In the genomic region with DNA sequence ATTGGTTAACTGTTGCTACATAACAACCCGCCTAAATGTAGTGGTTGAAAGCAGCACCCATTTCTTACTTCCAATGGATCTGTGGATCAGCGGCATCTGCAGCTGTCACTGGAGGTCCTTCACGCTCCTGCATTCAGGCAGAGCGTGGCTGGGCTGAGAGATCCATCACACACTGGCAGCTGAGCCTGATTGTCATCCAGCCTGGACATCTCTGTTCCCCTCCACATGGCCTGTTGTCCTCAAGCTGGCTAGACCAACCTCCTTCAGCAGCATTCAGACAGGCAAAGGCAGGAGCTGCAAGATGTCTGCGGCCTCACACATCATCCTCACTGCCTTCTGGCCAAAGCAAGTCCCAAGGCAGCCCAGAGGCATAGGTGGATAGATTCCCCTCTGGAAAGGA, we compare ENCODE assay signal across 35 cellular contexts. TPM values are rescaled to one million over a fixed set of nuclear protein-coding genes. Genes with fewer than 3 reads are reported as not detected.
DNase-seq lines count a peak whose midpoint lies in the region; ATAC-seq and TF ChIP-seq lines count a peak whose summit lies in the region.
"Had no signal": no experiment of that assay in that cellular context is flagged by ENCODE, and none has a peak within 500 bp of the region (broad histone marks: within the 10 kb centered on the region; RNA-seq: fewer than 3 reads in every experiment).

No MANE protein-coding gene starts in this region.

- CTCF ChIA-PET in RWPE1 (lab: Yijun Ruan, JAX), result interaction anchor here (0.7 kb wide), 1 partner anchor 196 kb away, joined by 4 read pairs; no protein-coding TSS in a partner anchor

- no peaks in the 10 kb centered on the region for H3K27me3 ChIP-seq in osteoblast (ENCODE audit: insufficient read depth, low read length)
- H3K27me3 ChIP-seq: BE2C; BLaER1; BLaER1 treated with 17β-estradiol and CSF1 and Interleukin-3, amounts not matched to agents 10 nM and 100 nM had no signal

- H4K20me1 ChIP-seq in osteoblast (ENCODE audit: insufficient read depth, low read length), result peaks cover 10% of the 10 kb centered on the region

- ATAC-seq in stimulated activated effector memory CD8-positive, alpha-beta T cell treated with anti-CD3 and anti-CD28 coated beads, Interleukin-12 subunit alpha, Interleukin-12 subunit beta, amount 100 ng/mL, for 72 hours, result no peak
- ATAC-seq in left lobe of liver, result no peak
- ATAC-seq: A549; CD8-positive, alpha-beta T cell had no signal

- no peaks in the 10 kb centered on the region for H3K9me3 ChIP-seq in osteoblast (ENCODE audit: low read depth, low read length)
- H3K9me3 ChIP-seq: A549; BE2C; BLaER1; BLaER1 treated with 17β-estradiol and CSF1 and Interleukin-3, amounts not matched to agents 10 nM and 100 nM; Caco-2 had no signal

- peak overlapping the region; percentile 29 for H3K27ac Mint-ChIP-seq in stimulated activated effector memory CD8-positive, alpha-beta T cell treated with anti-CD3 and anti-CD28 coated beads, Interleukin-12 subunit alpha, Interleukin-12 subunit beta, amount 100 ng/mL, for 72 hours
- H3K27ac Mint-ChIP-seq: B cell; CD14-positive monocyte; CD4-positive, alpha-beta T cell had no signal

- TF ChIP-seq CTCF in RWPE1 (conservative IDR thresholded peaks at IDR 0.05; ENCODE audit: low read depth), result no peak
- TF ChIP-seq CTCF in osteoblast (IDR thresholded peaks at IDR 0.05; ENCODE audit: extremely low read depth, low read depth, low read length), result no peak
- TF ChIP-seq CTCF in foreskin fibroblast (IDR thresholded peaks at IDR 0.05; ENCODE audit: low read depth, low read length), result no peak

- H3K27ac ChIP-seq in RWPE1 (peak overlapping the region; percentile 28), osteoblast (ENCODE audit: low read depth, low read length) (no peak overlapping the region)
- H3K27ac ChIP-seq: 22Rv1; A549; BLaER1; BLaER1 treated with 17β-estradiol and CSF1 and Interleukin-3, amounts not matched to agents 10 nM and 100 nM; C4-2B had no signal

- no peak overlapping the region for H3K4me2 ChIP-seq in osteoblast (ENCODE audit: insufficient read depth, low read length)
- H3K4me2 ChIP-seq: A549; BLaER1; BLaER1 treated with 17β-estradiol and CSF1 and Interleukin-3, amounts not matched to agents 10 nM and 100 nM had no signal

- DNase-seq in RWPE1 (ENCODE audit: low spot score) (no peak), myocyte (ENCODE audit: low read depth) (peak; percentile 35), osteoblast (ENCODE audit: insufficient read length, low spot score, missing footprints) (peak; percentile 10), NCI-H446 (lab: John Stamatoyannopoulos, UW) (no peak), foreskin fibroblast (no peak), amygdala (lab: John Stamatoyannopoulos, UW) (no peak), left lobe of liver (ENCODE audit: low spot score) (no peak)
- no peak for DNase-seq in stimulated activated effector memory CD8-positive, alpha-beta T cell treated with anti-CD3 and anti-CD28 coated beads, Interleukin-12 subunit alpha, Interleukin-12 subunit beta, amount 100 ng/mL, for 72 hours (ENCODE audit: low spot score in 2 of 2)
- DNase-seq: 8988T; ACHN; AML-193; BE2C; C1 segment of cervical spinal cord; Caco-2; Calu3; CD4-positive, alpha-beta memory T cell; CD4-positive, alpha-beta T cell; CD4-positive, CD25-positive, alpha-beta regulatory T cell; CD8-positive, alpha-beta memory T cell; CD8-positive, alpha-beta T cell; COR-L47; DMS 273 treated with DMSO at 0.1 percent for 48 hours; DMS153; DMS53; DMS79; DMS79 treated with DMSO at 0.1 percent for 48 hours; DND-41; EL had no signal

- no peaks in the 10 kb centered on the region for H3K79me2 ChIP-seq in osteoblast (ENCODE audit: insufficient read depth, low read length)

- no peaks in the 10 kb centered on the region for H3K4me1 ChIP-seq in osteoblast (ENCODE audit: insufficient read depth, low read length)
- H3K4me1 ChIP-seq: A549; BE2C; BLaER1; BLaER1 treated with 17β-estradiol and CSF1 and Interleukin-3, amounts not matched to agents 10 nM and 100 nM; Caco-2 had no signal

- H3K4me3 ChIP-seq in osteoblast (ENCODE audit: insufficient read depth, low read length) (no peak overlapping the region), foreskin fibroblast (ENCODE audit: low read depth in 1 of 2, low read length in 2 of 2) (no peak overlapping the region)
- H3K4me3 ChIP-seq: A549; BLaER1; BLaER1 treated with 17β-estradiol and CSF1 and Interleukin-3, amounts not matched to agents 10 nM and 100 nM had no signal

- peaks cover 84% of the 10 kb centered on the region for H3K36me3 ChIP-seq in osteoblast (ENCODE audit: insufficient read depth, low read length)

- H3K36me3 Mint-ChIP-seq in stimulated activated effector memory CD8-positive, alpha-beta T cell treated with anti-CD3 and anti-CD28 coated beads, Interleukin-12 subunit alpha, Interleukin-12 subunit beta, amount 100 ng/mL, for 72 hours, result peaks cover 100% of the 10 kb centered on the region

- H3K4me3 Mint-ChIP-seq in stimulated activated effector memory CD8-positive, alpha-beta T cell treated with anti-CD3 and anti-CD28 coated beads, Interleukin-12 subunit alpha, Interleukin-12 subunit beta, amount 100 ng/mL, for 72 hours, result no peak overlapping the region
- H3K4me3 Mint-ChIP-seq: B cell; CD14-positive monocyte; CD4-positive, alpha-beta memory T cell; CD4-positive, alpha-beta T cell; CD4-positive, CD25-positive, alpha-beta regulatory T cell; CD8-positive, alpha-beta memory T cell; CD8-positive, alpha-beta T cell had no signal

- no peaks in the 10 kb centered on the region for H3K9me3 Mint-ChIP-seq in stimulated activated effector memory CD8-positive, alpha-beta T cell treated with anti-CD3 and anti-CD28 coated beads, Interleukin-12 subunit alpha, Interleukin-12 subunit beta, amount 100 ng/mL, for 72 hours
- H3K9me3 Mint-ChIP-seq: CD14-positive monocyte; CD4-positive, alpha-beta memory T cell; CD4-positive, alpha-beta T cell; CD4-positive, CD25-positive, alpha-beta regulatory T cell; CD8-positive, alpha-beta memory T cell; CD8-positive, alpha-beta T cell had no signal

- H3K4me1 Mint-ChIP-seq in stimulated activated effector memory CD8-positive, alpha-beta T cell treated with anti-CD3 and anti-CD28 coated beads, Interleukin-12 subunit alpha, Interleukin-12 subunit beta, amount 100 ng/mL, for 72 hours, result no peaks in the 10 kb centered on the region
- H3K4me1 Mint-ChIP-seq: B cell; CD14-positive monocyte; CD4-positive, alpha-beta memory T cell had no signal

- POLR2A ChIA-PET in RWPE1 (lab: Yijun Ruan, JAX; ENCODE audit: low non-redundant PET), result interaction anchor here (0.6 to 0.7 kb wide), 2 partner anchors 37 to 1757 kb away, joined by 3 read pairs; no protein-coding TSS in a partner anchor

- no peak overlapping the region for H2AFZ ChIP-seq in osteoblast (ENCODE audit: low read length)

RNA-seq across cellular contexts. Expression of a gene that starts 36.9 kb away (rescaled TPM):
- total RNA-seq in myocyte (98.8 and 116 TPM in 2 replicates), osteoblast (51.3 and 52.1 TPM in 2 replicates), left lobe of liver (24.1 TPM)
- polyA plus RNA-seq in myocyte (2012), result 74.3 TPM

Comparison
In these comparisons a context has a peak if more than half of its experiments do, and no peak if none do; other contexts are left out.
1. DNase-seq: peak in myocyte (single experiment) and osteoblast (single experiment); none in RWPE1 (single experiment), stimulated activated effector memory CD8-positive, alpha-beta T cell treated with anti-CD3 and anti-CD28 coated beads, Interleukin-12 subunit alpha, Interleukin-12 subunit beta, amount 100 ng/mL, for 72 hours (0 of 2), NCI-H446 (0 of 2), foreskin fibroblast (0 of 2), amygdala (0 of 56) and left lobe of liver (single experiment).